ENCODE assay signal across 14 cellular contexts in the genomic region with DNA sequence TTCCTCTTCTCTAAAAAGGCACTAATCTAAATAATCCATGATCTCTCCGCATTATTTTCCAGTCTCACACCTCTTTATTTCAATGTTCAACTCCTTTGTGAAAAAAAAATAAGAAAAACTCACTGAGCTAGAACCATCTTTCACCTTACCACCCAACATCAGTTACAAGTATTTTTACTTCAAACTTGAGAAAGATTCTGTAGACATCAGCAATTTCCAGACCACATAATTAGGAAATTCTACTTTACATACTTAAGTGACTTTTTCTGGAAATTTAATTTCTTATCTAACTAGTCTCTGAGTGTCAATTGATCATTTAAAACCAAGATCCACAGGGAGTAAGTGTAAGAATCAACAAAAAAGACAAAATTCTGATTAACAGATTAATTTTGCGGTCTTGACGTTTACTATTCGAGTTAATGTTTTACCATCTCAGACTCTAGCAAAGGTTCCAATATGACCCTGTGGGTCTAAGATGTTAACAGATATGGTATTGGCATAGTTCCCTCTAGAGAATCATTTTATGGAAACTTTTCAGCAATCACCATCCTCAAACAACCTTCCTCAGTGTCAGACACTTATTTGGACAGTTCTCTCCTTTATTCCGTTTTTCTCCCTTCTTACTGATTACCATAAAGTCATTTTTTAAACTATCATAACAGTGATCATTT.
A peak's percentile ranks its signal among the peaks of the same experiment; 100 is the strongest.
DNase-seq lines count a peak whose midpoint lies in the region; ATAC-seq and TF ChIP-seq lines count a peak whose summit lies in the region.
"Had no signal": no experiment of that assay in that cellular context is flagged by ENCODE, and none has a peak within 500 bp of the region (broad histone marks: within the 10 kb centered on the region; RNA-seq: fewer than 3 reads in every experiment).

No MANE protein-coding gene starts in this region.

- DNase-seq in stimulated activated naive CD8-positive, alpha-beta T cell treated with anti-CD3 and anti-CD28 coated beads, Interleukin-15, Interleukin-2, amounts not matched to agents 100 U/mL and 50 U/mL, for 24 hours = no peak
- peak; percentile 32 for DNase-seq in kidney glomerular epithelial cell (lab: John Stamatoyannopoulos, UW)
- no peak for DNase-seq in NCI-H526 treated with DMSO at 0.1 percent for 48 hours (lab: John Stamatoyannopoulos, UW)
- no peak for DNase-seq in effector CD8-positive, alpha-beta T cell (lab: John Stamatoyannopoulos, UW)
- DNase-seq in iPS-NIHi11 (ENCODE audit: low spot score) = no peak
- DNase-seq: CD4-positive, alpha-beta T cell; naive thymus-derived CD8-positive, alpha-beta T cell; NCI-H1417 treated with DMSO at 0.1 percent for 48 hours; NCI-H774; T-helper 1 cell had no signal

- peak overlapping the region; percentile 56 for H3K4me3 Mint-ChIP-seq in stimulated activated naive CD8-positive, alpha-beta T cell treated with anti-CD3 and anti-CD28 coated beads, Interleukin-15, Interleukin-2, amounts not matched to agents 100 ng/mL and 50 ng/mL, for 24 hours
- H3K4me3 Mint-ChIP-seq: CD4-positive, alpha-beta T cell; naive thymus-derived CD8-positive, alpha-beta T cell had no signal

- peaks cover 55% of the 10 kb centered on the region for H3K4me1 Mint-ChIP-seq in stimulated activated naive CD8-positive, alpha-beta T cell treated with anti-CD3 and anti-CD28 coated beads, Interleukin-15, Interleukin-2, amounts not matched to agents 100 ng/mL and 50 ng/mL, for 24 hours (ENCODE audit: low read depth)

- H3K27ac Mint-ChIP-seq in stimulated activated naive CD8-positive, alpha-beta T cell treated with anti-CD3 and anti-CD28 coated beads, Interleukin-15, Interleukin-2, amounts not matched to agents 100 ng/mL and 50 ng/mL, for 24 hours = peak overlapping the region; percentile 85
- H3K27ac Mint-ChIP-seq: CD4-positive, alpha-beta T cell had no signal

- TF ChIP-seq CTCF in VCaP (conservative IDR thresholded peaks at IDR 0.05) = no peak

- H3K27ac ChIP-seq in VCaP = peak overlapping the region; percentile 93

- H3K9me3 Mint-ChIP-seq in stimulated activated naive CD8-positive, alpha-beta T cell treated with anti-CD3 and anti-CD28 coated beads, Interleukin-15, Interleukin-2, amounts not matched to agents 100 ng/mL and 50 ng/mL, for 24 hours = no peaks in the 10 kb centered on the region
- H3K9me3 Mint-ChIP-seq: brain; CD4-positive, alpha-beta T cell; naive thymus-derived CD8-positive, alpha-beta T cell had no signal

- H3K27me3 Mint-ChIP-seq in stimulated activated naive CD8-positive, alpha-beta T cell treated with anti-CD3 and anti-CD28 coated beads, Interleukin-15, Interleukin-2, amounts not matched to agents 100 ng/mL and 50 ng/mL, for 24 hours = no peaks in the 10 kb centered on the region
- H3K27me3 Mint-ChIP-seq: CD4-positive, alpha-beta T cell; naive thymus-derived CD8-positive, alpha-beta T cell had no signal

- no peak for ATAC-seq in stimulated activated naive CD8-positive, alpha-beta T cell treated with anti-CD3 and anti-CD28 coated beads, Interleukin-15, Interleukin-2, amounts not matched to agents 100 U/mL and 50 U/mL, for 24 hours
- ATAC-seq in HG03432 (IDR thresholded peaks at IDR 0.05; ENCODE audit: unreplicated experiment) = no peak
- ATAC-seq: naive thymus-derived CD8-positive, alpha-beta T cell had no signal

- H3K36me3 Mint-ChIP-seq in stimulated activated naive CD8-positive, alpha-beta T cell treated with anti-CD3 and anti-CD28 coated beads, Interleukin-15, Interleukin-2, amounts not matched to agents 100 ng/mL and 50 ng/mL, for 24 hours (ENCODE audit: low read depth) = peaks cover 40% of the 10 kb centered on the region
